In genomic region chr5:9653811-9654210, GRCh38 we compare ENCODE assay signal across 9 cellular contexts. TPM values are rescaled to one million over a fixed set of nuclear protein-coding genes. Genes with fewer than 3 reads are reported as not detected.
DNase-seq lines count a peak whose midpoint lies in the region; ATAC-seq, FAIRE-seq and TF ChIP-seq lines count a peak whose summit lies in the region.
"Had no signal": no experiment of that assay in that cellular context is flagged by ENCODE, and none has a peak within 500 bp of the region (broad histone marks: within the 10 kb centered on the region; RNA-seq: fewer than 3 reads in every experiment).

No MANE protein-coding gene starts in this region.

- no peak for ATAC-seq in activated CD4-positive, CD25-positive, alpha-beta regulatory T cell treated with anti-CD3 and anti-CD28 coated beads, Interleukin-2, amount 50 U/mL, for 24 hours

- no peak overlapping the region for H3K27ac ChIP-seq in kidney (ENCODE audit: low read depth in 2 of 2, low read length in 2 of 2)

- no peaks in the 10 kb centered on the region for H3K36me3 ChIP-seq in kidney (ENCODE audit: control insufficient read depth in 1 of 2, insufficient read depth in 2 of 2, low read length in 2 of 2)

- peak; percentile 93 for FAIRE-seq in GM12892 (lab: Jason Lieb, UNC)
- FAIRE-seq in kidney (lab: Jason Lieb, UNC), result no peak
- FAIRE-seq: colon had no signal

- H3K9me3 Mint-ChIP-seq in CD14-positive monocyte, result peaks cover 0 to 6% (median 1%) of the 10 kb centered on the region in 7 donors

- H3K36me3 Mint-ChIP-seq in CD14-positive monocyte, result no peaks in the 10 kb centered on the region

- no peaks in the 10 kb centered on the region for H3K9me3 ChIP-seq in kidney (ENCODE audit: control insufficient read depth in 1 of 2, low read length in 2 of 2)

- TF ChIP-seq POLR2A in GM12892 (IDR thresholded peaks at IDR 0.05; ENCODE audit: low read depth, low read length), result no peak

- intact Hi-C loops in CD14-positive monocyte (cut with micrococcal nuclease) (no loop called here), kidney (cut with DNase I) (no loop called here)

- H3K27ac Mint-ChIP-seq in CD14-positive monocyte, result no peak overlapping the region

- peak; percentile 5 for DNase-seq in GM12892 (ENCODE audit: insufficient read length)
- peak; percentile 61 for DNase-seq in HFF-Myc (ENCODE audit: extremely low read depth, low read depth)
- peak; percentile 75 for DNase-seq in OCI-M1 (lab: John Stamatoyannopoulos, UW)
- peak; percentile 9 for DNase-seq in inferior parietal cortex (ENCODE audit: extremely low spot score)
- DNase-seq in CD14-positive monocyte (ENCODE audit: low spot score), result no peak
- DNase-seq in kidney, result no peak
- no peak for DNase-seq in NCI-H1930 (lab: John Stamatoyannopoulos, UW)

- H3K9ac ChIP-seq in kidney (ENCODE audit: low read length in 2 of 2), result no peak overlapping the region

- H3K4me3 Mint-ChIP-seq in CD14-positive monocyte, result no peak overlapping the region

- no peaks in the 10 kb centered on the region for H3K4me1 Mint-ChIP-seq in CD14-positive monocyte

- H3K4me1 ChIP-seq in kidney (ENCODE audit: control insufficient read depth in 1 of 2, insufficient read depth in 1 of 2, low read depth in 1 of 2, low read length in 2 of 2), result no peaks in the 10 kb centered on the region

- H3K4me3 ChIP-seq in HFF-Myc (replicated peaks; ENCODE audit: low read depth, low read length), result no peak overlapping the region
- H3K4me3 ChIP-seq in kidney (ENCODE audit: low read length in 2 of 2), result no peak overlapping the region

- H3K27me3 Mint-ChIP-seq in CD14-positive monocyte (ENCODE audit: low read depth in 3 of 3), result no peaks in the 10 kb centered on the region

- TF ChIP-seq CTCF in HFF-Myc (IDR thresholded peaks at IDR 0.05; ENCODE audit: low read depth, low read length, missing control alignments), result no peak
- TF ChIP-seq CTCF in CD14-positive monocyte (IDR thresholded peaks at IDR 0.05), result no peak
- no peak for TF ChIP-seq CTCF in kidney (IDR thresholded peaks at IDR 0.05; ENCODE audit: borderline replicate concordance, extremely low read depth, insufficient read depth)

RNA-seq across cellular contexts. Expression of gene TAS2R1, which starts 23.7 kb away (rescaled TPM):
- not detected for polyA plus RNA-seq in GM12892 (2012; ENCODE audit: missing spikeins)
- polyA plus RNA-seq in CD14-positive monocyte (not detected), kidney (ENCODE audit: insufficient read depth, low read depth, low replicate concordance) (not detected)
- not detected for total RNA-seq in kidney

Comparison
In these comparisons a context has a peak if more than half of its experiments do, and no peak if none do; other contexts are left out.
1. DNase-seq: peak in GM12892 (single experiment), HFF-Myc (single experiment), OCI-M1 (single experiment) and inferior parietal cortex (single experiment); none in CD14-positive monocyte (single experiment), kidney (single experiment) and NCI-H1930 (0 of 2).